In genomic region chr1:86205741-86206140, GRCh38 we compare ENCODE assay signal across 19 cellular contexts. TPM values are rescaled to one million over a fixed set of nuclear protein-coding genes. Genes with fewer than 3 reads are reported as not detected.
A peak's percentile ranks its signal among the peaks of the same experiment; 100 is the strongest.
DNase-seq lines count a peak whose midpoint lies in the region; ATAC-seq, FAIRE-seq and TF ChIP-seq lines count a peak whose summit lies in the region.
"Had no signal": no experiment of that assay in that cellular context is flagged by ENCODE, and none has a peak within 500 bp of the region (broad histone marks: within the 10 kb centered on the region; RNA-seq: fewer than 3 reads in every experiment).

No MANE protein-coding gene starts in this region.

- peaks cover 3% of the 10 kb centered on the region for H3K9me1 ChIP-seq in endothelial cell of umbilical vein (replicated peaks; ENCODE audit: control insufficient read depth, extremely low read depth, insufficient read depth, low read length)

- no peaks in the 10 kb centered on the region for H3K36me3 ChIP-seq in endothelial cell of umbilical vein (ENCODE audit: control insufficient read depth in 2 of 2, extremely low read depth in 1 of 2, insufficient read depth in 2 of 2, low read length in 2 of 2)
- H3K36me3 ChIP-seq: BE2C, SJSA1 had no signal

- intact Hi-C loops in endothelial cell of umbilical vein (cut with micrococcal nuclease), result no loop called here

- TF ChIP-seq CTCF in endothelial cell of umbilical vein (IDR thresholded peaks at IDR 0.05; ENCODE audit: extremely low read depth in 1 of 2, insufficient read depth in 1 of 2, low read depth in 1 of 2, low read length in 2 of 2), result no peak

- no peak overlapping the region for H2AFZ ChIP-seq in endothelial cell of umbilical vein (ENCODE audit: low read depth, low read length)

- FAIRE-seq in endothelial cell of umbilical vein (lab: Jason Lieb, UNC), result no peak
- FAIRE-seq: H54 had no signal

- H4K20me1 ChIP-seq in endothelial cell of umbilical vein (replicated peaks; ENCODE audit: control insufficient read depth, extremely low read depth, insufficient read depth, low read length), result no peaks in the 10 kb centered on the region

- ATAC-seq in GM19455 (IDR thresholded peaks at IDR 0.05; ENCODE audit: unreplicated experiment), result no peak

- POLR2A ChIA-PET in endothelial cell of umbilical vein (lab: Charles Lee), result no interaction called here

- H3K27me3 ChIP-seq in endothelial cell of umbilical vein (ENCODE audit: control insufficient read depth in 2 of 2, insufficient read depth in 2 of 2, low read length in 2 of 2), result peaks cover 0 to 3% of the 10 kb centered on the region in 2 experiments
- H3K27me3 ChIP-seq: BE2C, SJSA1 had no signal

- TF ChIP-seq POLR2A in endothelial cell of umbilical vein (IDR thresholded peaks at IDR 0.05; ENCODE audit: low read depth, low read length), result no peak

- BruUV-seq in endothelial cell of umbilical vein (replicated peaks; lab: Mats Ljungman, UMichigan), result no TSS peak

- no peak overlapping the region for H3K27ac ChIP-seq in endothelial cell of umbilical vein (ENCODE audit: insufficient read depth, low read depth, low read length)
- H3K27ac ChIP-seq: 22Rv1, HL-60, SJSA1 had no signal

- H3K4me2 ChIP-seq in endothelial cell of umbilical vein (ENCODE audit: insufficient read depth, low read length), result no peak overlapping the region

- no peaks in the 10 kb centered on the region for H3K9me3 ChIP-seq in endothelial cell of umbilical vein (replicated peaks; ENCODE audit: control insufficient read depth, insufficient read depth, low read length)
- H3K9me3 ChIP-seq: BE2C, SJSA1 had no signal

- H3K9ac ChIP-seq in endothelial cell of umbilical vein (replicated peaks; ENCODE audit: extremely low read depth, insufficient read depth, low read length), result no peak overlapping the region

- H3K79me2 ChIP-seq in endothelial cell of umbilical vein (ENCODE audit: control insufficient read depth, insufficient read depth, low read length), result no peaks in the 10 kb centered on the region

- CTCF ChIA-PET in endothelial cell of umbilical vein (lab: Charles Lee), result interaction anchor here (1.3 to 1.4 kb wide), 3 partner anchors 14 to 59 kb away, joined by 3 read pairs; no protein-coding TSS in a partner anchor

- DNase-seq in AG08395 (ENCODE audit: low spot score) (peak; percentile 20), HCEC 1CT (peak; percentile 26), NCI-H226 (peak; percentile 44), endothelial cell of umbilical vein (ENCODE audit: low read depth, low spot score) (no peak), germinal center (ENCODE audit: low spot score) (no peak), iPS-NIHi11 (ENCODE audit: low spot score) (no peak)
- DNase-seq in stimulated activated CD4-positive, alpha-beta T cell treated with anti-CD3 and anti-CD28 coated beads, Interleukin-1b, Interleukin-23, amount 100 ng/mL, for 48 hours, result no peak
- DNase-seq: BE2C; CD4-positive, CD25-positive, alpha-beta regulatory T cell; COR-L47; NCI-H1105 treated with DMSO at 0.1 percent for 48 hours; NCI-H1694 treated with DMSO at 0.1 percent for 48 hours; NCI-H2107; NCI-H524 treated with DMSO at 0.1 percent for 48 hours had no signal

- H3K4me3 ChIP-seq in endothelial cell of umbilical vein (replicated peaks in 1 of 3; ENCODE audit: insufficient read depth in 1 of 3, low read depth in 1 of 3, low read length in 3 of 3), result no peak overlapping the region
- H3K4me3 ChIP-seq: SJSA1 had no signal

- dilution Hi-C loops in endothelial cell of umbilical vein (cut with MboI; ENCODE audit: extremely low pct_ligation_motif_present, low sequenced_read_pairs), result no loop called here

- H3K4me1 ChIP-seq in endothelial cell of umbilical vein (ENCODE audit: control insufficient read depth, extremely low read depth, insufficient read depth, low read length), result no peaks in the 10 kb centered on the region
- H3K4me1 ChIP-seq: BE2C had no signal

TF ChIP-seq in endothelial cell of umbilical vein, 7 proteins besides CTCF, POLR2A, EP300 and RAD21:
- peak; percentile 9 for TF ChIP-seq JUN (IDR thresholded peaks at IDR 0.05; ENCODE audit: borderline replicate concordance, insufficient read depth, insufficient read length, low read depth)
- no peak for TF ChIP-seq POLR2AphosphoS5 (IDR thresholded peaks at IDR 0.05; ENCODE audit: insufficient read depth, low read depth, low read length)

RNA-seq across cellular contexts. Expression of gene COL24A1, which starts 49.2 kb away (rescaled TPM):
- not detected in 2 replicates for total RNA-seq in endothelial cell of umbilical vein
- polyA plus RNA-seq in endothelial cell of umbilical vein, result 0.02 and 0.03 TPM in 2 replicates
- polyA plus RNA-seq in endothelial cell of umbilical vein (2011; cell fraction: cytosol; rRNA removed), result 0.01 TPM in 1 of 2 replicates, not detected in the other
- 0.21 and 0.30 TPM in 2 replicates for polyA plus RNA-seq in endothelial cell of umbilical vein (2011; cell fraction: nucleus; rRNA removed)
- polyA plus RNA-seq in endothelial cell of umbilical vein (2012), result 0.03 TPM in 1 of 2 replicates, not detected in the other
- 0.06 TPM in 1 of 2 replicates, not detected in the other for polyA minus RNA-seq in endothelial cell of umbilical vein
- polyA minus RNA-seq in endothelial cell of umbilical vein (2011; cell fraction: cytosol; rRNA and poly(A)+ RNA removed), result not detected
- polyA minus RNA-seq in endothelial cell of umbilical vein (2011; cell fraction: nucleus; rRNA and poly(A)+ RNA removed), result 0.10 and 0.34 TPM in 2 replicates
- polyA plus RNA-seq: CD4-positive, CD25-positive, alpha-beta regulatory T cell had no signal

Comparison
In these comparisons a context has a peak if more than half of its experiments do, and no peak if none do; other contexts are left out.
1. DNase-seq: peak in AG08395 (single experiment), HCEC 1CT (single experiment) and NCI-H226 (single experiment); none in endothelial cell of umbilical vein (single experiment), germinal center (single experiment), stimulated activated CD4-positive, alpha-beta T cell treated with anti-CD3 and anti-CD28 coated beads, Interleukin-1b, Interleukin-23, amount 100 ng/mL, for 48 hours (single experiment) and iPS-NIHi11 (single experiment).